Comparison of ENCODE assay signal across 12 cellular contexts in the genomic region with DNA sequence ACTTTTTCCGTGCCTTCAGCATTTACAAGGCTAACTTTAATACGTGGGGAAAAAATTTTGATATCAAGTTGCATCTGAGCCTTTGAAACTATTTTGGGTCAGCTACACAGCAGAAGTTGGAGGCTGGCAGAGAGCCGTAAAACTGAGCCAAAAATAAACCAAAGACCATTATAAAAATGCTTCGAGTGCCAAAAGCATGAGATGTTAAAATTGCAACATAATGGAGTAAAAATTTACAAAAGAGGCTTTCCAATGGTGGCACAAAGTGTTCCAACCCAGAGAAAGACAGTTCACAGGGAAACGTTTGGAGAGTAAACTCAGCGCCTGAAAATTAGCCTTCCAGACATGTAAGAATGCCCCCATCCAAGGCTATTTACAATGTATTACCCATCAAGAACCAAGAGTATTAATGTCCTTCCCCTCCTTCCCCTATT.
DNase-seq lines count a peak whose midpoint lies in the region; ATAC-seq and TF ChIP-seq lines count a peak whose summit lies in the region.
"Had no signal": no experiment of that assay in that cellular context is flagged by ENCODE, and none has a peak within 500 bp of the region (broad histone marks: within the 10 kb centered on the region; RNA-seq: fewer than 3 reads in every experiment).

No MANE protein-coding gene starts in this region.

- in situ Hi-C loops in gastrocnemius medialis (cut with MboI; ENCODE audit: low sequenced_read_pairs in 4 of 4), result no loop called here

- TF ChIP-seq CTCF in BJ (IDR thresholded peaks at IDR 0.05; ENCODE audit: insufficient read depth, low read depth, low read length) (no peak), fibroblast of villous mesenchyme (IDR thresholded peaks at IDR 0.05; ENCODE audit: insufficient read depth, low read depth, low read length) (no peak), gastrocnemius medialis (IDR thresholded peaks at IDR 0.05 in 4 of 5, conservative IDR thresholded peaks at IDR 0.05 in 1 of 5) (no peak)

- H3K36me3 ChIP-seq in BJ (ENCODE audit: control insufficient read depth, insufficient read depth, low read length) (no peaks in the 10 kb centered on the region), gastrocnemius medialis (no peaks in the 10 kb centered on the region)
- H3K36me3 ChIP-seq: right lobe of liver had no signal

- 0 out of 2 replicates have a peak, but pooled peaks cover 3% of the 10 kb centered on the region for H3K27me3 ChIP-seq in BJ (ENCODE audit: control insufficient read depth, insufficient read depth, low read length)
- H3K27me3 ChIP-seq in gastrocnemius medialis, result no peaks in the 10 kb centered on the region
- H3K27me3 ChIP-seq: right lobe of liver had no signal

- TF ChIP-seq POLR2A in gastrocnemius medialis (IDR thresholded peaks at IDR 0.05) (no peak), GM18505 (IDR thresholded peaks at IDR 0.05; ENCODE audit: borderline replicate concordance, extremely low read depth, insufficient read depth, insufficient read length) (no peak)

- H3K27ac ChIP-seq in gastrocnemius medialis, result peak overlapping the region; percentile 56 to 72 (median 68)
- H3K27ac ChIP-seq: right lobe of liver had no signal

- CTCF ChIA-PET in BJ (lab: Yijun Ruan, JAX), result interaction anchor here (1.3 to 1.7 kb wide), 2 partner anchors 10 to 24 kb away, joined by 4 to 7 read pairs; no protein-coding TSS in a partner anchor

- intact Hi-C loops in gastrocnemius medialis (cut with DNase I; ENCODE audit: low total_unique reads), result no loop called here

- peaks cover 18 to 21% of the 10 kb centered on the region in 2 donors for H3K4me1 ChIP-seq in gastrocnemius medialis
- H3K4me1 ChIP-seq: right lobe of liver had no signal

- POLR2A ChIA-PET in BJ (lab: Charles Lee), result interaction anchor here (0.6 kb wide), 1 partner anchor 14 kb away, joined by 7 read pairs; no protein-coding TSS in a partner anchor

- ATAC-seq in SK-N-SH treated with all-trans-retinoic acid at 6 μM for 48 hours (peak; percentile 83), gastrocnemius medialis (peak; percentile 72 to 84), GM18505 (IDR thresholded peaks at IDR 0.05; ENCODE audit: unreplicated experiment) (no peak), GM19351 (IDR thresholded peaks at IDR 0.05; ENCODE audit: unreplicated experiment) (no peak)
- ATAC-seq: activated CD8-positive, alpha-beta memory T cell treated with anti-CD3 and anti-CD28 coated beads, Interleukin-2, amount 10 ng/mL, durations not matched to agents 7 days and 5 days had no signal

- H3K9me3 ChIP-seq in gastrocnemius medialis, result no peaks in the 10 kb centered on the region
- H3K9me3 ChIP-seq: right lobe of liver had no signal

- H3K4me3 ChIP-seq in BJ (ENCODE audit: low read depth, low read length), result no peak overlapping the region
- no peak overlapping the region for H3K4me3 ChIP-seq in fibroblast of villous mesenchyme (ENCODE audit: low read depth, low read length)
- no peak overlapping the region for H3K4me3 ChIP-seq in gastrocnemius medialis
- H3K4me3 ChIP-seq: right lobe of liver had no signal

- peak; percentile 75 for DNase-seq in BJ (ENCODE audit: low read depth)
- DNase-seq in fibroblast of villous mesenchyme (ENCODE audit: low read depth), result peak; percentile 76
- peak; percentile 14 to 18 for DNase-seq in gastrocnemius medialis
- DNase-seq in mesenteric fat pad (ENCODE audit: low spot score), result no peak
- DNase-seq in GM19240 (ENCODE audit: insufficient read length, low spot score), result no peak
- DNase-seq: activated CD8-positive, alpha-beta memory T cell treated with anti-CD3 and anti-CD28 coated beads, Interleukin-2, amount 10 ng/mL, durations not matched to agents 7 days and 5 days; CD4-positive, alpha-beta memory T cell; NCI-H2081; right lobe of liver had no signal

TF ChIP-seq in SK-N-SH treated with all-trans-retinoic acid at 6 μM for 48 hours, 23 proteins besides CTCF, POLR2A, EP300 and RAD21:
- TF ChIP-seq TCF4 (CRISPR knock-in tag; IDR thresholded peaks at IDR 0.05; ENCODE audit: borderline replicate concordance) (no peak), ISL1 (CRISPR knock-in tag; IDR thresholded peaks at IDR 0.05) (peak; percentile 83)

Comparison
In these comparisons a context has a peak if more than half of its experiments do, and no peak if none do; other contexts are left out.
1. DNase-seq: peak in BJ (single experiment), fibroblast of villous mesenchyme (single experiment) and gastrocnemius medialis (2 of 2); none in mesenteric fat pad (single experiment) and GM19240 (single experiment).
2. ATAC-seq: peak in SK-N-SH treated with all-trans-retinoic acid at 6 μM for 48 hours (single experiment) and gastrocnemius medialis (2 of 2); none in GM18505 (single experiment) and GM19351 (single experiment).